Comparison of ENCODE assay signal across 9 cellular contexts in genomic region chr6:166333172-166333995, GRCh38.
A peak's percentile ranks its signal among the peaks of the same experiment; 100 is the strongest.
DNase-seq lines count a peak whose midpoint lies in the region; ATAC-seq lines count a peak whose summit lies in the region.
"Had no signal": no experiment of that assay in that cellular context is flagged by ENCODE, and none has a peak within 500 bp of the region (broad histone marks: within the 10 kb centered on the region; RNA-seq: fewer than 3 reads in every experiment).

No MANE protein-coding gene starts in this region.

- ATAC-seq in GM18502 (IDR thresholded peaks at IDR 0.05; ENCODE audit: poor library complexity, unreplicated experiment) (peak; percentile 74), GM21619 (IDR thresholded peaks at IDR 0.05; ENCODE audit: unreplicated experiment) (peak; percentile 68), HG02970 (IDR thresholded peaks at IDR 0.05; ENCODE audit: low FRiP score, unreplicated experiment) (no peak)

- peaks cover 21% of the 10 kb centered on the region for H3K4me1 ChIP-seq in effector memory CD4-positive, alpha-beta T cell (ENCODE audit: control insufficient read depth, insufficient read depth, low read length, poor library complexity, severe bottlenecking)

- H3K9me3 ChIP-seq in effector memory CD4-positive, alpha-beta T cell (ENCODE audit: control insufficient read depth, low read length) = no peaks in the 10 kb centered on the region
- H3K9me3 ChIP-seq: right lobe of liver had no signal

- H3K4me3 ChIP-seq in effector memory CD4-positive, alpha-beta T cell (ENCODE audit: insufficient read depth, low read depth, low read length, poor library complexity, severe bottlenecking) = no peak overlapping the region
- H3K4me3 ChIP-seq: right lobe of liver had no signal

- H3K27ac ChIP-seq in effector memory CD4-positive, alpha-beta T cell (ENCODE audit: insufficient read depth, low read length, poor library complexity, severe bottlenecking) = no peak overlapping the region
- H3K27ac ChIP-seq: right lobe of liver had no signal

- in situ Hi-C loops in KBM-7 (cut with MboI; ENCODE audit: low pct_unique_long_range_greater_than_20kb, low sequenced_read_pairs) = no loop called here

- H3K27me3 ChIP-seq in effector memory CD4-positive, alpha-beta T cell (replicated peaks; ENCODE audit: control insufficient read depth, insufficient read depth, low read length, poor library complexity, severe bottlenecking) = no peaks in the 10 kb centered on the region
- H3K27me3 ChIP-seq: right lobe of liver had no signal

- DNase-seq in KBM-7 = peak; percentile 68
- peak in 2 of 3 donors; percentile 5 to 16 for DNase-seq in effector memory CD4-positive, alpha-beta T cell
- DNase-seq in effector CD8-positive, alpha-beta T cell (lab: John Stamatoyannopoulos, UW) = no peak
- no peak for DNase-seq in stimulated activated CD4-positive, alpha-beta T cell treated with anti-CD3 and anti-CD28 coated beads, Interleukin-2, amount 100 ng/mL, for 48 hours
- no peak for DNase-seq in SW 1271 (lab: John Stamatoyannopoulos, UW)
- DNase-seq: right lobe of liver had no signal

- H3K36me3 ChIP-seq in effector memory CD4-positive, alpha-beta T cell (ENCODE audit: control insufficient read depth, insufficient read depth, low read length) = peaks cover 13% of the 10 kb centered on the region

Comparison
In these comparisons a context has a peak if more than half of its experiments do, and no peak if none do; other contexts are left out.
1. DNase-seq: peak in KBM-7 (single experiment) and effector memory CD4-positive, alpha-beta T cell (2 of 3); none in effector CD8-positive, alpha-beta T cell (single experiment), stimulated activated CD4-positive, alpha-beta T cell treated with anti-CD3 and anti-CD28 coated beads, Interleukin-2, amount 100 ng/mL, for 48 hours (0 of 2) and SW 1271 (0 of 2).